In the genomic region with DNA sequence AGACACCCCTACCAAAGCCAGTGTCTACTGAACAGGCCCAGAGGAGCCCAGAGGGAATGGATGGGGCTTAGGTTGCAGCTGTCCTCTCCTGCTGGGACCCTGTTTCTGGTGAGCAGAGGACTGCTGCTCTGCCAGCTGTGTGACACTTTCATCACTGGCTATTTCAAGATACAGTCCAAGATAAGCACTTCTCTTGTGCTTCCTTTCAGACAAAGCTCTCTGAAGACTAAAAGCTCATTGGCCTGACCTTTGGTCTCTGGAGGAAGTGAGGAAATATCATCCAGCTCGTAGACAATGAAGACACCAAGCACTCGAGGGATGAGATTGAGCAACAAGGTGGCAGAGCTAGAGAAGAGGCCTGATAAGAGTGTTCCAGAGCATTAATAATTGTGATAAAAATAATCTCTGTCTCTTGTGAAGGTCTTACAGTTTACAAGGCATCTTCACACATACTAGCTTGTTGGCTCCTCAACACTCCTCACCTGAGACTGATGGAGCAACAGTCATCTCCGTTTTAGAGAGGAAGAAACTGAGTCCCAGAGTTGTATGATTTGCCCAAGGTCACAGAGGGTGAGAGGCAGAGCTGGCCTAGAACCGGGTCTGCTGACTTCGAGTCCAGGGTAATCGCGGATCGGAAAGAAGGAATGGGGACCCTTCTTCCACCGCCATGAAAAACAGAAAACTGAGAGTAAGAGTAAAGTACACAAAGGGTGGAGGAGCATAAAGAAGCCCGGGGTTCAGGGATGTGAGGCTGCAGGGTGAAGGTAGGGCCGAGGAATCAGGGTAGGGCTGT, we compare ENCODE assay signal across 8 cellular contexts. TPM values are rescaled to one million over a fixed set of nuclear protein-coding genes. Genes with fewer than 3 reads are reported as not detected.
DNase-seq lines count a peak whose midpoint lies in the region; ATAC-seq and TF ChIP-seq lines count a peak whose summit lies in the region.

No MANE protein-coding gene starts in this region.

- H3K4me1 Mint-ChIP-seq in activated T-helper 1 cell treated with anti-CD3 and anti-CD28 coated beads, Interleukin-12 subunit alpha, Interleukin-12 subunit beta, Interleukin-2, Interleukin-4 antibody, amounts not matched to agents 30 ng/mL and 10 ng/mL and 1 ng/mL, durations not matched to agents 14 hours and 24 hours and 36 hours (ENCODE audit: low read depth) = peaks cover 23% of the 10 kb centered on the region

- DNase-seq in Kasumi-1 (lab: John Stamatoyannopoulos, UW) = peak; percentile 81 to 83
- DNase-seq in activated T-helper 1 cell treated with anti-CD3 and anti-CD28 coated beads, Interleukin-12 subunit alpha, Interleukin-12 subunit beta, Interleukin-2, Interleukin-4 antibody, amounts not matched to agents 30 ng/mL and 10 ng/mL and 1 ng/mL, durations not matched to agents 14 hours and 24 hours and 36 hours (ENCODE audit: low spot score) = no peak
- DNase-seq in heart right ventricle = no peak
- DNase-seq in pons (ENCODE audit: low spot score) = peak; percentile 76
- DNase-seq in ecto neural progenitor cell (ENCODE audit: low spot score) = no peak

- no peaks in the 10 kb centered on the region for H3K27me3 ChIP-seq in heart right ventricle

- peak overlapping the region; percentile 98 for H3K4me3 Mint-ChIP-seq in activated T-helper 1 cell treated with anti-CD3 and anti-CD28 coated beads, Interleukin-12 subunit alpha, Interleukin-12 subunit beta, Interleukin-2, Interleukin-4 antibody, amounts not matched to agents 30 ng/mL and 10 ng/mL and 1 ng/mL, durations not matched to agents 14 hours and 24 hours and 36 hours

- intact Hi-C loops in activated T-helper 1 cell treated with anti-CD3 and anti-CD28 coated beads, Interleukin-12 subunit alpha, Interleukin-12 subunit beta, Interleukin-2, Interleukin-4 antibody, amounts not matched to agents 30 ng/mL and 10 ng/mL and 1 ng/mL, durations not matched to agents 14 hours and 24 hours and 36 hours (cut with micrococcal nuclease) = loop anchor here (5.0 kb wide), 1 partner anchor 750 kb away; a partner anchor contains a TSS
- intact Hi-C loops in heart right ventricle (cut with DNase I) = loop anchor here in 2 of 10 donors (5.0 kb wide), 1 partner anchor 100 kb away; no protein-coding TSS in a partner anchor

- H3K27ac ChIP-seq in heart right ventricle = peak overlapping the region; percentile 19 to 89 (median 86)

- WGBS in heart right ventricle, 2 donors = 1 to 2% methylated on average over 11 of the region's 11 CpGs

- peaks cover 4 to 37% (median 20%) of the 10 kb centered on the region in 9 donors for H3K4me1 ChIP-seq in heart right ventricle

- ATAC-seq in heart right ventricle (peak in 4 of 8 donors; percentile 0 to 32 (median 16)), GM21515 (IDR thresholded peaks at IDR 0.05; ENCODE audit: unreplicated experiment) (no peak), HG03439 (IDR thresholded peaks at IDR 0.05; ENCODE audit: unreplicated experiment) (no peak)

- TF ChIP-seq CTCF in heart right ventricle (IDR thresholded peaks at IDR 0.05) = no peak

- no peaks in the 10 kb centered on the region for H3K9me3 ChIP-seq in heart right ventricle

- H3K27ac Mint-ChIP-seq in activated T-helper 1 cell treated with anti-CD3 and anti-CD28 coated beads, Interleukin-12 subunit alpha, Interleukin-12 subunit beta, Interleukin-2, Interleukin-4 antibody, amounts not matched to agents 30 ng/mL and 10 ng/mL and 1 ng/mL, durations not matched to agents 14 hours and 24 hours and 36 hours = peak overlapping the region; percentile 98

- H3K4me3 ChIP-seq in GM08714 (ENCODE audit: low read length) (peak overlapping the region; percentile 71), heart right ventricle (peak overlapping the region; percentile 34 to 88 (median 65))

- H3K27me3 Mint-ChIP-seq in activated T-helper 1 cell treated with anti-CD3 and anti-CD28 coated beads, Interleukin-12 subunit alpha, Interleukin-12 subunit beta, Interleukin-2, Interleukin-4 antibody, amounts not matched to agents 30 ng/mL and 10 ng/mL and 1 ng/mL, durations not matched to agents 14 hours and 24 hours and 36 hours (ENCODE audit: insufficient read depth) = no peaks in the 10 kb centered on the region

- peaks cover 2% of the 10 kb centered on the region for H3K36me3 Mint-ChIP-seq in activated T-helper 1 cell treated with anti-CD3 and anti-CD28 coated beads, Interleukin-12 subunit alpha, Interleukin-12 subunit beta, Interleukin-2, Interleukin-4 antibody, amounts not matched to agents 30 ng/mL and 10 ng/mL and 1 ng/mL, durations not matched to agents 14 hours and 24 hours and 36 hours (ENCODE audit: low read depth)

- H3K36me3 ChIP-seq in heart right ventricle = no peaks in the 10 kb centered on the region

- H3K9me3 Mint-ChIP-seq in activated T-helper 1 cell treated with anti-CD3 and anti-CD28 coated beads, Interleukin-12 subunit alpha, Interleukin-12 subunit beta, Interleukin-2, Interleukin-4 antibody, amounts not matched to agents 30 ng/mL and 10 ng/mL and 1 ng/mL, durations not matched to agents 14 hours and 24 hours and 36 hours = no peaks in the 10 kb centered on the region

RNA-seq across cellular contexts. Expression of a gene that starts 0.7 kb away (rescaled TPM):
- 8.0 and 9.0 TPM in 2 replicates for total RNA-seq in activated T-helper 1 cell treated with anti-CD3 and anti-CD28 coated beads, Interleukin-12 subunit alpha, Interleukin-12 subunit beta, Interleukin-2, Interleukin-4 antibody, amounts not matched to agents 30 ng/mL and 10 ng/mL and 1 ng/mL, durations not matched to agents 14 hours and 24 hours and 36 hours
- 10 to 100 TPM in 6 of 10 donors, 1 to 10 TPM in 4; 7.5 to 19.3 (median 12.4) TPM for total RNA-seq in heart right ventricle
- 1 to 10 TPM; 3.4 to 7.1 TPM for polyA plus RNA-seq in heart right ventricle

RNA-seq across cellular contexts. Expression of a gene that starts 24.4 kb away (rescaled TPM):
- 0.05 TPM in 1 of 2 replicates, not detected in the other for total RNA-seq in activated T-helper 1 cell treated with anti-CD3 and anti-CD28 coated beads, Interleukin-12 subunit alpha, Interleukin-12 subunit beta, Interleukin-2, Interleukin-4 antibody, amounts not matched to agents 30 ng/mL and 10 ng/mL and 1 ng/mL, durations not matched to agents 14 hours and 24 hours and 36 hours
- total RNA-seq in heart right ventricle = 10 to 100 TPM in 5 of 10 donors, 1 to 10 TPM in 5; 1.1 to 17.0 (median 9.1) TPM
- polyA plus RNA-seq in heart right ventricle = 1 to 10 TPM in 1 of 2 donors, under 1 TPM in 1; 0.91 to 5.3 TPM

RNA-seq across cellular contexts. Expression of a gene that starts 48.8 kb away (rescaled TPM):
- not detected in 2 replicates for total RNA-seq in activated T-helper 1 cell treated with anti-CD3 and anti-CD28 coated beads, Interleukin-12 subunit alpha, Interleukin-12 subunit beta, Interleukin-2, Interleukin-4 antibody, amounts not matched to agents 30 ng/mL and 10 ng/mL and 1 ng/mL, durations not matched to agents 14 hours and 24 hours and 36 hours
- total RNA-seq in heart right ventricle = 10 to 100 TPM in 3 of 10 donors, 1 to 10 TPM in 7; 2.6 to 14.4 (median 8.9) TPM
- 1 to 10 TPM in 1 of 2 donors, under 1 TPM in 1; 0.97 to 3.6 TPM for polyA plus RNA-seq in heart right ventricle

Comparison
In these comparisons a context has a peak if more than half of its experiments do, and no peak if none do; other contexts are left out.
1. DNase-seq: peak in Kasumi-1 (2 of 2) and pons (single experiment); none in activated T-helper 1 cell treated with anti-CD3 and anti-CD28 coated beads, Interleukin-12 subunit alpha, Interleukin-12 subunit beta, Interleukin-2, Interleukin-4 antibody, amounts not matched to agents 30 ng/mL and 10 ng/mL and 1 ng/mL, durations not matched to agents 14 hours and 24 hours and 36 hours (single experiment), heart right ventricle (0 of 2) and ecto neural progenitor cell (single experiment).